In the genomic region with DNA sequence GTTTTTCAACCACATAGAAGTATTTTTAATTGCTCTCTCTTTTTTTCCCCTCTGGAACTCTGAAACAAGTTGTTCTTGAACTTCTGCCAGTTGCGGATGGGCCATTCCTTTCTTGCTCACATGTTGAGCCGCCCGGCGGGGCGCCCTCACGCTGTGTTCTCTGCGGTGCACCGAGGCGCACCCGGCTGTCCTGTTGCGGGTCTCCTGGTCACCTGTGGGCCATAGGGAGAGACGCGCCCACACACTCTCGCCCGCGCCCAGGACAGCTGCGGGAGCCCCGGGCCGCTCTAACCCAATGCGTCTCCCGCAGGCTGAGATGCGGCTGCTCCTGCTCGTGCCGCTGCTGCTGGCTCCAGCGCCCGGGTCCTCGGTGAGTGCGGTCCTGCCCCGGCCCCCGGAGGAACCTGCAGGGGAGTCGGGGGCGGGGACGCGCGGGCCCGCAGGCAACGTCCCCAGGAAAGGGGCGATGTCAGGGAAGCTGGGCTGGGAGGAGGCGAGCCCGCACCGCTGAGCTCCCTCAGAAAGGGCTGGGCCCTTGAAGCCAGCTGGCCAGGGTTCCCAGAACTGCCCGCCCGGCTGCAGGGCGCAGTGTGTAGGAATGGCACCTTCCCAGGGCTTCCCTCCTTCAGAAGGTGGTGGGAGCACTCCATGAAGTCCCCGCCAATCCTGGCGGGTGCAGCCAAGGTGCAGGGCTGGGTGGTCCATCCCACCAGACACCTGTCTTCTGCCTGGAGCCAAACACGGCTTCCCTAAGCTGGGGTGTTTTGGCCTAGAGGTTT, we compare ENCODE assay signal across 9 cellular contexts. TPM values are rescaled to one million over a fixed set of nuclear protein-coding genes. Genes with fewer than 3 reads are reported as not detected.
DNase-seq lines count a peak whose midpoint lies in the region; ATAC-seq and TF ChIP-seq lines count a peak whose summit lies in the region.
"Had no signal": no experiment of that assay in that cellular context is flagged by ENCODE, and none has a peak within 500 bp of the region (broad histone marks: within the 10 kb centered on the region; RNA-seq: fewer than 3 reads in every experiment).

No MANE protein-coding gene starts in this region.

- no peaks in the 10 kb centered on the region for H3K9me3 ChIP-seq in heart left ventricle

- no peak overlapping the region for H3K27ac ChIP-seq in heart left ventricle
- peak overlapping the region; percentile 62 for H3K27ac ChIP-seq in rectal smooth muscle tissue (ENCODE audit: low read depth, low read length)

- intact Hi-C loops in heart left ventricle (cut with DNase I) = no loop called here

- H3K36me3 ChIP-seq in heart left ventricle (no peaks in the 10 kb centered on the region), rectal smooth muscle tissue (ENCODE audit: control insufficient read depth, insufficient read depth, low read length) (no peaks in the 10 kb centered on the region)

- no peak for TF ChIP-seq CTCF in heart left ventricle (IDR thresholded peaks at IDR 0.05)

- H3K4me1 ChIP-seq in heart left ventricle (peaks cover 3 to 75% (median 25%) of the 10 kb centered on the region in 12 donors), rectal smooth muscle tissue (ENCODE audit: control insufficient read depth, insufficient read depth, low read length) (peaks cover 11% of the 10 kb centered on the region)

- 7 to 12% (median 10%) methylated on average over 22 to 47 of the region's 47 CpGs for WGBS in heart left ventricle, 4 donors

- H3K27me3 ChIP-seq in heart left ventricle (peaks cover 14 to 62% (median 30%) of the 10 kb centered on the region in 9 donors), rectal smooth muscle tissue (ENCODE audit: control insufficient read depth, insufficient read depth, low read length) (peaks cover 7% of the 10 kb centered on the region)

- TF ChIP-seq POLR2A in heart left ventricle (IDR thresholded peaks at IDR 0.05) = no peak

- no peak overlapping the region for H3K9ac ChIP-seq in rectal smooth muscle tissue (ENCODE audit: low read length)

- DNase-seq in GM03348 (ENCODE audit: low spot score) = peak; percentile 70
- peak; percentile 55 for DNase-seq in amniotic epithelial cell (ENCODE audit: low read depth)
- peak in 2 of 5 donors; percentile 56 to 66 for DNase-seq in heart left ventricle
- no peak for DNase-seq in SIG-M5 (lab: John Stamatoyannopoulos, UW)
- no peak for DNase-seq in HPDE6-E6E7 (ENCODE audit: extremely low spot score)
- DNase-seq in HK-2 (ENCODE audit: unreplicated experiment) = no peak
- DNase-seq: NCI-H345 had no signal

- ATAC-seq in heart left ventricle (peak; percentile 47 to 60 (median 54)), HG03175 (IDR thresholded peaks at IDR 0.05; ENCODE audit: unreplicated experiment) (no peak)

- H3K4me3 ChIP-seq in heart left ventricle (peak overlapping the region; percentile 3 to 64 (median 42)), rectal smooth muscle tissue (ENCODE audit: low read length) (peak overlapping the region; percentile 36)

RNA-seq across cellular contexts. Expression of gene PAPLN, which starts 2.3 kb away (rescaled TPM):
- total RNA-seq in heart left ventricle = 10 to 100 TPM in 1 of 9 donors, 1 to 10 TPM in 6, under 1 TPM in 2; 0.79 to 10.3 (median 1.5) TPM
- polyA plus RNA-seq in heart left ventricle = 1 to 10 TPM in 1 of 2 donors, under 1 TPM in 1; 0.30 to 1.4 TPM

Comparison
In these comparisons a context has a peak if more than half of its experiments do, and no peak if none do; other contexts are left out.
1. DNase-seq: peak in GM03348 (single experiment) and amniotic epithelial cell (single experiment); none in SIG-M5 (single experiment), HPDE6-E6E7 (single experiment) and HK-2 (single experiment).